Comparison of ENCODE assay signal across 9 cellular contexts in genomic region chr1:171984850-171985485, GRCh38.
DNase-seq lines count a peak whose midpoint lies in the region; ATAC-seq and TF ChIP-seq lines count a peak whose summit lies in the region.
"Had no signal": no experiment of that assay in that cellular context is flagged by ENCODE, and none has a peak within 500 bp of the region (broad histone marks: within the 10 kb centered on the region; RNA-seq: fewer than 3 reads in every experiment).

No MANE protein-coding gene starts in this region.

- H3K4me1 Mint-ChIP-seq in HFFc6 (ENCODE audit: low read depth): peaks cover 8% of the 10 kb centered on the region

- H2BK15ac ChIP-seq in mesendoderm (replicated peaks; ENCODE audit: low read depth): no peak overlapping the region

- H4K20me1 ChIP-seq in OCI-LY1 (ENCODE audit: insufficient read depth, low read length): no peaks in the 10 kb centered on the region
- H4K20me1 ChIP-seq: BLaER1 had no signal

- no peaks in the 10 kb centered on the region for H3K9me3 ChIP-seq in OCI-LY1 (ENCODE audit: low read length)
- H3K9me3 ChIP-seq: BLaER1 had no signal

- TF ChIP-seq CTCF in HFFc6 (IDR thresholded peaks at IDR 0.05): peak; percentile 91
- peak; percentile 78 for TF ChIP-seq CTCF in OCI-LY1 (IDR thresholded peaks at IDR 0.05; ENCODE audit: low read length)

- H2AFZ ChIP-seq in OCI-LY1 (ENCODE audit: low read length): no peak overlapping the region

- no peaks in the 10 kb centered on the region for H3K36me3 Mint-ChIP-seq in HFFc6 (ENCODE audit: low read depth)

- no peak overlapping the region for H3K4ac ChIP-seq in mesendoderm (ENCODE audit: low read depth, low read length)

- H3K4me2 ChIP-seq in OCI-LY1 (ENCODE audit: low read length) (no peak overlapping the region), mesendoderm (ENCODE audit: low read length) (no peak overlapping the region)
- H3K4me2 ChIP-seq: BLaER1 had no signal

- H3K4me1 ChIP-seq in OCI-LY1 (ENCODE audit: insufficient read depth, low read length, severe bottlenecking) (no peaks in the 10 kb centered on the region), mesendoderm (ENCODE audit: control insufficient read depth, low read depth, low read length) (no peaks in the 10 kb centered on the region)
- H3K4me1 ChIP-seq: BLaER1 had no signal

- H3K18ac ChIP-seq in mesendoderm (ENCODE audit: low read length): no peak overlapping the region

- peaks cover 2% of the 10 kb centered on the region; the same call in 1 of the 2 replicates for H3K27me3 Mint-ChIP-seq in HFFc6 (ENCODE audit: insufficient read depth)

- no peak overlapping the region for H2BK120ac ChIP-seq in mesendoderm (ENCODE audit: low read depth, low read length)

- no peak overlapping the region for H3K56ac ChIP-seq in mesendoderm (ENCODE audit: low read length)

- H3K4me3 ChIP-seq in OCI-LY1 (ENCODE audit: low read depth, low read length, poor library complexity, severe bottlenecking) (no peak overlapping the region), mesendoderm (ENCODE audit: low read length) (no peak overlapping the region)
- H3K4me3 ChIP-seq: BLaER1 had no signal

- no peaks in the 10 kb centered on the region for H3K79me1 ChIP-seq in mesendoderm (ENCODE audit: low read length)

- no peak overlapping the region for H3K27ac ChIP-seq in OCI-LY1 (ENCODE audit: low read depth, low read length, poor library complexity, severe bottlenecking)
- H3K27ac ChIP-seq in mesendoderm (ENCODE audit: low read depth, low read length): no peak overlapping the region
- H3K27ac ChIP-seq: BLaER1 had no signal

- H3K27ac Mint-ChIP-seq in HFFc6: no peak overlapping the region

- no peak overlapping the region for H4K8ac ChIP-seq in mesendoderm (ENCODE audit: low read depth, low read length)

- no peak for ATAC-seq in GM18873 (IDR thresholded peaks at IDR 0.05; ENCODE audit: low FRiP score, unreplicated experiment)

- no peak overlapping the region for H3K4me3 Mint-ChIP-seq in HFFc6

- no peaks in the 10 kb centered on the region for H3F3A ChIP-seq in OCI-LY1 (ENCODE audit: insufficient read depth, low read length)

- H3K36me3 ChIP-seq in OCI-LY1 (ENCODE audit: insufficient read depth, low read length): no peaks in the 10 kb centered on the region
- no peaks in the 10 kb centered on the region for H3K36me3 ChIP-seq in mesendoderm (ENCODE audit: control insufficient read depth, insufficient read depth, low read length)
- H3K36me3 ChIP-seq: BLaER1 had no signal

- no peak overlapping the region for H2AK5ac ChIP-seq in mesendoderm (ENCODE audit: low read length)

- H3K23ac ChIP-seq in mesendoderm (ENCODE audit: low read length): no peak overlapping the region

- DNase-seq in DMS79 (lab: John Stamatoyannopoulos, UW) (peak; percentile 2), DMS79 treated with DMSO at 0.1 percent for 48 hours (lab: John Stamatoyannopoulos, UW) (no peak), HFFc6 (peak; percentile 32), dermis microvascular lymphatic vessel endothelial cell (ENCODE audit: low read depth in 2 of 2) (peak; percentile 18 to 27), mesendoderm (peak; percentile 54)
- DNase-seq in activated naive CD4-positive, alpha-beta T cell treated with Interleukin-2 at 50 U/mL for 16 hours: no peak

- H3K9me3 Mint-ChIP-seq in HFFc6: no peaks in the 10 kb centered on the region

- no peaks in the 10 kb centered on the region for H3K9me2 ChIP-seq in OCI-LY1 (ENCODE audit: low read depth, low read length)

- no peak overlapping the region for H4K5ac ChIP-seq in mesendoderm (ENCODE audit: low read length)

- H3K79me2 ChIP-seq in OCI-LY1 (ENCODE audit: insufficient read depth, low read length) (no peaks in the 10 kb centered on the region), mesendoderm (ENCODE audit: control insufficient read depth, insufficient read depth, low read length) (no peaks in the 10 kb centered on the region)

- no peak overlapping the region for H2BK5ac ChIP-seq in mesendoderm (ENCODE audit: low read length)

- no peaks in the 10 kb centered on the region for H3K27me3 ChIP-seq in OCI-LY1 (ENCODE audit: insufficient read depth, low read length)
- H3K27me3 ChIP-seq in mesendoderm (ENCODE audit: insufficient read depth, low read length, poor library complexity): no peaks in the 10 kb centered on the region
- H3K27me3 ChIP-seq: BLaER1 had no signal

- H3K9ac ChIP-seq in OCI-LY1 (ENCODE audit: low read length) (no peak overlapping the region), mesendoderm (ENCODE audit: low read length) (no peak overlapping the region)
- H3K9ac ChIP-seq: BLaER1 had no signal

- no CpG with 5 or more reads among the region's 3 CpGs for WGBS in mesendoderm (ENCODE audit: extremely low coverage, insufficient coverage, low lambda C conversion rate)

Comparison
In these comparisons a context has a peak if more than half of its experiments do, and no peak if none do; other contexts are left out.
1. DNase-seq: peak in DMS79 (single experiment), HFFc6 (single experiment), dermis microvascular lymphatic vessel endothelial cell (2 of 2) and mesendoderm (single experiment); none in DMS79 treated with DMSO at 0.1 percent for 48 hours (single experiment) and activated naive CD4-positive, alpha-beta T cell treated with Interleukin-2 at 50 U/mL for 16 hours (single experiment).